1 cellular context compared by ENCODE assay signal in the genomic region with DNA sequence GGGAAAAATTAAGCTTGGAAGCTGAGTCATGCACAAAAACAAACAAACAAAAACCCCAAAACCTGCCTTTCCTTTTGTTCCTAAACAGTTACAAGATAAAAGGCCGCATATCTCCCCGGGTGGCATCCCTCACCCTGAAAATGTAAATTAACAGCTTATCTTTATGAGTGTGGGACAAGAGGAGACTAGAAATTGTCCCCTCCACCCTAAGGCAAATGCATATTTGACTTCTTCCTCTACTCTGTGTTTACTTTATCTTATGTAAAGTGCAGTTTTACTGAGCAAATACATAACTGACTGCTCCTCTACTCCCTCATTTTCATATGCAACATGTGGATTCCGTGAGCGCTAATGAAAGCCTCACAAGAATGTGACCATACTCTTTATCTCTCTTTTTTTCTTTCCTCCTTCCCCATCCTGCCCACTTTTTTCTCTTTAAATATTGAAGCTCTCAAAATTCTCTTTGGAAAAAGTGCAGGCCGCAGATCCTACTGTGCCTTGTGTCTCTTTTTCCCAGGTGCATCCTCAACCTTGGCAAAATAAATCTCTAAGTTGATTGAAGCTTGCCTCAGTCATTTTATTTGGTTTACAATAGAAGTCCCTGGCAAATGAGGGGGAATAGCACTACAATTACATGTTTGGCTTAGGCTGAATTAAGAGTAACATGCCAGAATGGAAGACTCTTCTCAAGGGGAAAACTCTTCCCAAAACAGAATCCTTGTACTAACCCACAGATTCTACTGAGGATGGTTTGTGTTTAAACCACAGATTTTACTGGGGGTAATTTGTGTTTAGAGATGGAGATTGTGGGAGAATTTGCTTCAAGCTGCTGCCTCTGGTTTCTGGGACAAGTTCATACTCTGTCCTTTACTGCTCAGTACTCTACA.
TF ChIP-seq lines count a peak whose summit lies in the region.

No MANE protein-coding gene starts in this region.

TF ChIP-seq in HepG2, 621 proteins besides CTCF, POLR2A, EP300 and RAD21 (continued from another document):
- TF ChIP-seq, protein P1, sequence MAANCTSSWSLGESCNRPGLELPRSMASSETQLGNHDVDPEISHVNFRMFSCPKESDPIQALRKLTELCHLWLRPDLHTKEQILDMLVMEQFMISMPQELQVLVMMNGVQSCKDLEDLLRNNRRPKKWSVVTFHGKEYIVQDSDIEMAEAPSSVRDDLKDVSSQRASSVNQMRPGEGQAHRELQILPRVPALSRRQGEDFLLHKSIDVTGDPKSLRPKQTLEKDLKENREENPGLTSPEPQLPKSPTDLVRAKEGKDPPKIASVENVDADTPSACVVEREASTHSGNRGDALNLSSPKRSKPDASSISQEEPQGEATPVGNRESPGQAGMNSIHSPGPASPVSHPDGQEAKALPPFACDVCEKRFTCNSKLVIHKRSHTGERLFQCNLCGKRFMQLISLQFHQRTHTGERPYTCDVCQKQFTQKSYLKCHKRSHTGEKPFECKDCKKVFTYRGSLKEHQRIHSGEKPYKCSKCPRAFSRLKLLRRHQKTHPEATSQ (CRISPR knock-in tag; IDR thresholded peaks at IDR 0.05; ENCODE audit: borderline replicate concordance): 0 out of 2 replicates have a peak, but pooled peaks have one; percentile 23
- TF ChIP-seq GATAD2A (CRISPR knock-in tag; IDR thresholded peaks at IDR 0.05) (peak; percentile 80), KMT2A (CRISPR knock-in tag; IDR thresholded peaks at IDR 0.05) (no peak), BCL6 (CRISPR knock-in tag; IDR thresholded peaks at IDR 0.05) (peak; percentile 76), ONECUT2 (CRISPR knock-in tag; IDR thresholded peaks at IDR 0.05) (peak; percentile 52), ZSCAN9 (CRISPR knock-in tag; IDR thresholded peaks at IDR 0.05; ENCODE audit: borderline replicate concordance) (peak; percentile 62), NCOA2 (CRISPR knock-in tag; IDR thresholded peaks at IDR 0.05) (peak; percentile 93), SOX5 (CRISPR knock-in tag; IDR thresholded peaks at IDR 0.05; ENCODE audit: borderline replicate concordance) (peak; percentile 95), ZNF558 (CRISPR knock-in tag; IDR thresholded peaks at IDR 0.05; ENCODE audit: borderline replicate concordance) (peak; percentile 33; the same call in 1 of the 2 replicates), RCOR2 (CRISPR knock-in tag; IDR thresholded peaks at IDR 0.05) (0 out of 2 replicates have a peak, but pooled peaks have one; percentile 42), TCF12 (IDR thresholded peaks at IDR 0.05) (no peak), TCF12 (CRISPR knock-in tag; IDR thresholded peaks at IDR 0.05) (0 out of 2 replicates have a peak, but pooled peaks have one; percentile 54), KAT8 (CRISPR knock-in tag; IDR thresholded peaks at IDR 0.05) (peak; percentile 68; the same call in 1 of the 2 replicates), ATRX (CRISPR knock-in tag; IDR thresholded peaks at IDR 0.05; ENCODE audit: borderline replicate concordance) (no peak), ZNF614 (CRISPR knock-in tag; IDR thresholded peaks at IDR 0.05; ENCODE audit: borderline replicate concordance) (peak; percentile 36; the same call in 1 of the 2 replicates), KLF6 (CRISPR knock-in tag; IDR thresholded peaks at IDR 0.05) (0 out of 2 replicates have a peak, but pooled peaks have one; percentile 24), IRF2 (CRISPR knock-in tag; IDR thresholded peaks at IDR 0.05) (peak; percentile 64; the same call in 1 of the 2 replicates), NKX3-1 (CRISPR knock-in tag; IDR thresholded peaks at IDR 0.05) (0 out of 2 replicates have a peak, but pooled peaks have one; percentile 14), MIER2 (CRISPR knock-in tag; IDR thresholded peaks at IDR 0.05) (0 out of 2 replicates have a peak, but pooled peaks have one; percentile 30), ZMAT3 (CRISPR knock-in tag; conservative IDR thresholded peaks at IDR 0.05) (peak; percentile 55; the same call in 1 of the 2 replicates), SALL1 (CRISPR knock-in tag; IDR thresholded peaks at IDR 0.05) (peak; percentile 76; the same call in 1 of the 2 replicates), FOXP1 (IDR thresholded peaks at IDR 0.05) (no peak), FOXP1 (CRISPR knock-in tag; IDR thresholded peaks at IDR 0.05) (peak; percentile 95), SIX1 (CRISPR knock-in tag; IDR thresholded peaks at IDR 0.05; ENCODE audit: borderline replicate concordance) (peak; percentile 37; the same call in 1 of the 2 replicates), RXRB (CRISPR knock-in tag; IDR thresholded peaks at IDR 0.05; ENCODE audit: borderline replicate concordance) (peak; percentile 82), FOXA1 (IDR thresholded peaks at IDR 0.05) (peak; percentile 81), FOXA1 (CRISPR knock-in tag; IDR thresholded peaks at IDR 0.05) (peak; percentile 97), ASH2L (IDR thresholded peaks at IDR 0.05; ENCODE audit: insufficient read length, low read depth, low read length) (peak; percentile 45)
- TF ChIP-seq, protein P2, sequence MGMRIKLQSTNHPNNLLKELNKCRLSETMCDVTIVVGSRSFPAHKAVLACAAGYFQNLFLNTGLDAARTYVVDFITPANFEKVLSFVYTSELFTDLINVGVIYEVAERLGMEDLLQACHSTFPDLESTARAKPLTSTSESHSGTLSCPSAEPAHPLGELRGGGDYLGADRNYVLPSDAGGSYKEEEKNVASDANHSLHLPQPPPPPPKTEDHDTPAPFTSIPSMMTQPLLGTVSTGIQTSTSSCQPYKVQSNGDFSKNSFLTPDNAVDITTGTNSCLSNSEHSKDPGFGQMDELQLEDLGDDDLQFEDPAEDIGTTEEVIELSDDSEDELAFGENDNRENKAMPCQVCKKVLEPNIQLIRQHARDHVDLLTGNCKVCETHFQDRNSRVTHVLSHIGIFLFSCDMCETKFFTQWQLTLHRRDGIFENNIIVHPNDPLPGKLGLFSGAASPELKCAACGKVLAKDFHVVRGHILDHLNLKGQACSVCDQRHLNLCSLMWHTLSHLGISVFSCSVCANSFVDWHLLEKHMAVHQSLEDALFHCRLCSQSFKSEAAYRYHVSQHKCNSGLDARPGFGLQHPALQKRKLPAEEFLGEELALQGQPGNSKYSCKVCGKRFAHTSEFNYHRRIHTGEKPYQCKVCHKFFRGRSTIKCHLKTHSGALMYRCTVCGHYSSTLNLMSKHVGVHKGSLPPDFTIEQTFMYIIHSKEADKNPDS (CRISPR knock-in tag; IDR thresholded peaks at IDR 0.05): 0 out of 2 replicates have a peak, but pooled peaks have one; percentile 56
- TF ChIP-seq, protein P3, sequence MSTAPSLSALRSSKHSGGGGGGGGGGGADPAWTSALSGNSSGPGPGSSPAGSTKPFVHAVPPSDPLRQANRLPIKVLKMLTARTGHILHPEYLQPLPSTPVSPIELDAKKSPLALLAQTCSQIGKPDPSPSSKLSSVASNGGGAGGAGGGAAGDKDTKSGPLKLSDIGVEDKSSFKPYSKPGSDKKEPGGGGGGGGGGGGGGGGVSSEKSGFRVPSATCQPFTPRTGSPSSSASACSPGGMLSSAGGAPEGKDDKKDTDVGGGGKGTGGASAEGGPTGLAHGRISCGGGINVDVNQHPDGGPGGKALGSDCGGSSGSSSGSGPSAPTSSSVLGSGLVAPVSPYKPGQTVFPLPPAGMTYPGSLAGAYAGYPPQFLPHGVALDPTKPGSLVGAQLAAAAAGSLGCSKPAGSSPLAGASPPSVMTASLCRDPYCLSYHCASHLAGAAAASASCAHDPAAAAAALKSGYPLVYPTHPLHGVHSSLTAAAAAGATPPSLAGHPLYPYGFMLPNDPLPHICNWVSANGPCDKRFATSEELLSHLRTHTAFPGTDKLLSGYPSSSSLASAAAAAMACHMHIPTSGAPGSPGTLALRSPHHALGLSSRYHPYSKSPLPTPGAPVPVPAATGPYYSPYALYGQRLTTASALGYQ (CRISPR knock-in tag; IDR thresholded peaks at IDR 0.05): peak; percentile 87; the same call in 1 of the 2 replicates
- TF ChIP-seq, protein P4, sequence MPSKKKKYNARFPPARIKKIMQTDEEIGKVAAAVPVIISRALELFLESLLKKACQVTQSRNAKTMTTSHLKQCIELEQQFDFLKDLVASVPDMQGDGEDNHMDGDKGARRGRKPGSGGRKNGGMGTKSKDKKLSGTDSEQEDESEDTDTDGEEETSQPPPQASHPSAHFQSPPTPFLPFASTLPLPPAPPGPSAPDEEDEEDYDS (CRISPR knock-in tag; IDR thresholded peaks at IDR 0.05): peak; percentile 75; the same call in 1 of the 2 replicates
- TF ChIP-seq, protein P5, sequence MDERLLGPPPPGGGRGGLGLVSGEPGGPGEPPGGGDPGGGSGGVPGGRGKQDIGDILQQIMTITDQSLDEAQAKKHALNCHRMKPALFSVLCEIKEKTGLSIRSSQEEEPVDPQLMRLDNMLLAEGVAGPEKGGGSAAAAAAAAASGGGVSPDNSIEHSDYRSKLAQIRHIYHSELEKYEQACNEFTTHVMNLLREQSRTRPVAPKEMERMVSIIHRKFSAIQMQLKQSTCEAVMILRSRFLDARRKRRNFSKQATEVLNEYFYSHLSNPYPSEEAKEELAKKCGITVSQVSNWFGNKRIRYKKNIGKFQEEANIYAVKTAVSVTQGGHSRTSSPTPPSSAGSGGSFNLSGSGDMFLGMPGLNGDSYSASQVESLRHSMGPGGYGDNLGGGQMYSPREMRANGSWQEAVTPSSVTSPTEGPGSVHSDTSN (CRISPR knock-in tag; IDR thresholded peaks at IDR 0.05): no peak
- TF ChIP-seq, protein P6, sequence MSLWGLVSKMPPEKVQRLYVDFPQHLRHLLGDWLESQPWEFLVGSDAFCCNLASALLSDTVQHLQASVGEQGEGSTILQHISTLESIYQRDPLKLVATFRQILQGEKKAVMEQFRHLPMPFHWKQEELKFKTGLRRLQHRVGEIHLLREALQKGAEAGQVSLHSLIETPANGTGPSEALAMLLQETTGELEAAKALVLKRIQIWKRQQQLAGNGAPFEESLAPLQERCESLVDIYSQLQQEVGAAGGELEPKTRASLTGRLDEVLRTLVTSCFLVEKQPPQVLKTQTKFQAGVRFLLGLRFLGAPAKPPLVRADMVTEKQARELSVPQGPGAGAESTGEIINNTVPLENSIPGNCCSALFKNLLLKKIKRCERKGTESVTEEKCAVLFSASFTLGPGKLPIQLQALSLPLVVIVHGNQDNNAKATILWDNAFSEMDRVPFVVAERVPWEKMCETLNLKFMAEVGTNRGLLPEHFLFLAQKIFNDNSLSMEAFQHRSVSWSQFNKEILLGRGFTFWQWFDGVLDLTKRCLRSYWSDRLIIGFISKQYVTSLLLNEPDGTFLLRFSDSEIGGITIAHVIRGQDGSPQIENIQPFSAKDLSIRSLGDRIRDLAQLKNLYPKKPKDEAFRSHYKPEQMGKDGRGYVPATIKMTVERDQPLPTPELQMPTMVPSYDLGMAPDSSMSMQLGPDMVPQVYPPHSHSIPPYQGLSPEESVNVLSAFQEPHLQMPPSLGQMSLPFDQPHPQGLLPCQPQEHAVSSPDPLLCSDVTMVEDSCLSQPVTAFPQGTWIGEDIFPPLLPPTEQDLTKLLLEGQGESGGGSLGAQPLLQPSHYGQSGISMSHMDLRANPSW (CRISPR knock-in tag; IDR thresholded peaks at IDR 0.05; ENCODE audit: borderline replicate concordance): 0 out of 2 replicates have a peak, but pooled peaks have one; percentile 69
